Comparison of ENCODE assay signal across 8 cellular contexts in the genomic region with DNA sequence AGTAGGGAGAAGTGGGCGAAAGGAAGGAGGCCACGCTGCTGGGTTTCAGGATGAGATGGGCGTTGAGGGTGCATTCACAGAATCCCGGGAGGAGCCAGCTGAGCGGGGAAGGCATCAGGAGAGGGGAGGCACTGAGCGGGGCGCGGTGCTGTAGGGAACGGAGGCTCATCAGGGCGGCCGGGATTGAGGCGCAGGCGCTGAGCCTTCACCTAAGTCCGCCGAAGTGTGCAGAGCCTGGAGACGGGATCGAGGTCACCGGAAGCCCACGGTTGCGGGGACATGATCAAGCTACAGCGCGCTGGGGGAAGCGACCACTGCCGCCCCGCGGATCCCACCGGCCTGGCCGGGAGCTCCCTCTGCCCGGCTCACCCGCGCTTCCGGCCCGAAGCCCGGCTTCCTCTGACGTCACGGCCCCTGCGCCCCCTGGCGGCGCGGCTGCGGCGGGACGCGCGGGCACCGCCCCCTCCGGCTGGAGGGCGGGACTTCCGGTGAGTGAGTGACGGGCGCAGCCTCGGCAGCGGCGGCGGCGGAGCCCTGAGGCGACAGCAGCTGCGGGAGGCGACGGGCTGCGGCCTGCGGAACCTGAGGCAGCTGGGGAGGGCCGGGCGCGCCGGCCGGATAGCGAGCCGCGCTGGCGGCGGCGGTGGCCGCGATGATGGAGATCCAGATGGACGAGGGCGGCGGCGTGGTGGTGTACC. TPM values are rescaled to one million over a fixed set of nuclear protein-coding genes. Genes with fewer than 3 reads are reported as not detected.
DNase-seq lines count a peak whose midpoint lies in the region; ATAC-seq and TF ChIP-seq lines count a peak whose summit lies in the region.

A gene with protein sequence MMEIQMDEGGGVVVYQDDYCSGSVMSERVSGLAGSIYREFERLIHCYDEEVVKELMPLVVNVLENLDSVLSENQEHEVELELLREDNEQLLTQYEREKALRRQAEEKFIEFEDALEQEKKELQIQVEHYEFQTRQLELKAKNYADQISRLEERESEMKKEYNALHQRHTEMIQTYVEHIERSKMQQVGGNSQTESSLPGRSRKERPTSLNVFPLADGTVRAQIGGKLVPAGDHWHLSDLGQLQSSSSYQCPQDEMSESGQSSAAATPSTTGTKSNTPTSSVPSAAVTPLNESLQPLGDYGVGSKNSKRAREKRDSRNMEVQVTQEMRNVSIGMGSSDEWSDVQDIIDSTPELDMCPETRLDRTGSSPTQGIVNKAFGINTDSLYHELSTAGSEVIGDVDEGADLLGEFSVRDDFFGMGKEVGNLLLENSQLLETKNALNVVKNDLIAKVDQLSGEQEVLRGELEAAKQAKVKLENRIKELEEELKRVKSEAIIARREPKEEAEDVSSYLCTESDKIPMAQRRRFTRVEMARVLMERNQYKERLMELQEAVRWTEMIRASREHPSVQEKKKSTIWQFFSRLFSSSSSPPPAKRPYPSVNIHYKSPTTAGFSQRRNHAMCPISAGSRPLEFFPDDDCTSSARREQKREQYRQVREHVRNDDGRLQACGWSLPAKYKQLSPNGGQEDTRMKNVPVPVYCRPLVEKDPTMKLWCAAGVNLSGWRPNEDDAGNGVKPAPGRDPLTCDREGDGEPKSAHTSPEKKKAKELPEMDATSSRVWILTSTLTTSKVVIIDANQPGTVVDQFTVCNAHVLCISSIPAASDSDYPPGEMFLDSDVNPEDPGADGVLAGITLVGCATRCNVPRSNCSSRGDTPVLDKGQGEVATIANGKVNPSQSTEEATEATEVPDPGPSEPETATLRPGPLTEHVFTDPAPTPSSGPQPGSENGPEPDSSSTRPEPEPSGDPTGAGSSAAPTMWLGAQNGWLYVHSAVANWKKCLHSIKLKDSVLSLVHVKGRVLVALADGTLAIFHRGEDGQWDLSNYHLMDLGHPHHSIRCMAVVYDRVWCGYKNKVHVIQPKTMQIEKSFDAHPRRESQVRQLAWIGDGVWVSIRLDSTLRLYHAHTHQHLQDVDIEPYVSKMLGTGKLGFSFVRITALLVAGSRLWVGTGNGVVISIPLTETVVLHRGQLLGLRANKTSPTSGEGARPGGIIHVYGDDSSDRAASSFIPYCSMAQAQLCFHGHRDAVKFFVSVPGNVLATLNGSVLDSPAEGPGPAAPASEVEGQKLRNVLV (N-terminal part only) (plus strand): TSS at position 508 of the 698 bp plus-strand sequence. CDS start 145 bp downstream, at position 653.

- H3K9me3 Mint-ChIP-seq in WTC11: no peaks in the 10 kb centered on the region

- DNase-seq in AG08395 (ENCODE audit: low spot score) (peak; percentile 98), NCI-H2196 (lab: John Stamatoyannopoulos, UW; ENCODE audit: unreplicated experiment) (peak; percentile 92), WTC11 (ENCODE audit: low spot score) (peak; percentile 92), cardiac fibroblast (ENCODE audit: low read depth in 2 of 2) (peak; percentile 87 to 93), iris pigment epithelial cell (ENCODE audit: low read depth) (peak; percentile 78)
- peak; percentile 86 to 93 for DNase-seq in stimulated activated CD4-positive, alpha-beta T cell treated with anti-CD3 and anti-CD28 coated beads, Interleukin-12 subunit alpha, Interleukin-12 subunit beta, amount 100 ng/mL, for 24 hours (ENCODE audit: low read depth in 2 of 2)

- H3K27me3 Mint-ChIP-seq in WTC11 (ENCODE audit: low read depth): no peaks in the 10 kb centered on the region

- CTCF ChIA-PET in WTC11 (lab: Charles Lee): interaction anchor here (0.6 to 2.8 kb wide), 50 partner anchors 8 to 1179 kb away, joined by 3 to 36 read pairs (median 4); a partner anchor contains a TSS

- peaks cover 20% of the 10 kb centered on the region for H3K36me3 Mint-ChIP-seq in WTC11

- POLR2A ChIA-PET in WTC11 (lab: Charles Lee): interaction anchor here (0.6 to 2.5 kb wide), 7 partner anchors 27 to 282 kb away, joined by 3 to 12 read pairs (median 6); a partner anchor contains a TSS

- peak; percentile 68 for ATAC-seq in GM18873 (IDR thresholded peaks at IDR 0.05; ENCODE audit: low FRiP score, unreplicated experiment)
- ATAC-seq in HG03135 (IDR thresholded peaks at IDR 0.05; ENCODE audit: unreplicated experiment): peak; percentile 81
- ATAC-seq in WTC11: peak; percentile 73

- H3K4me1 Mint-ChIP-seq in WTC11: peaks cover 20% of the 10 kb centered on the region

- TF ChIP-seq CTCF in WTC11 (IDR thresholded peaks at IDR 0.05): peak; percentile 94
- peak; percentile 35 for TF ChIP-seq CTCF in cardiac fibroblast (IDR thresholded peaks at IDR 0.05; ENCODE audit: low read depth, low read length)

- peak within 1 kb of the TSS; percentile 99 for H3K4me3 Mint-ChIP-seq in WTC11

- peak within 1 kb of the TSS; percentile 89 to 99 for H3K4me3 ChIP-seq in cardiac fibroblast (replicated peaks in 1 of 2; ENCODE audit: low read depth in 2 of 2, low read length in 2 of 2)

- peak within 1 kb of the TSS; percentile 98 for H3K27ac Mint-ChIP-seq in WTC11

TF ChIP-seq in WTC11, 78 proteins besides CTCF, POLR2A, EP300 and RAD21 (continues in another document):
- TF ChIP-seq ZNF416 (CRISPR knock-in tag; IDR thresholded peaks at IDR 0.05) (peak; percentile 89), NFE2L1 (CRISPR knock-in tag; IDR thresholded peaks at IDR 0.05) (peak; percentile 57; the same call in 1 of the 2 replicates), ZNF263 (CRISPR knock-in tag; IDR thresholded peaks at IDR 0.05; ENCODE audit: low read depth) (no peak), ZBTB21 (CRISPR knock-in tag; IDR thresholded peaks at IDR 0.05; ENCODE audit: borderline replicate concordance) (peak; percentile 99), IRF2 (CRISPR knock-in tag; IDR thresholded peaks at IDR 0.05; ENCODE audit: borderline replicate concordance, low read depth) (no peak), KAT7 (CRISPR knock-in tag; IDR thresholded peaks at IDR 0.05; ENCODE audit: borderline replicate concordance) (peak; percentile 65; the same call in 1 of the 2 replicates)
- TF ChIP-seq, protein P1, sequence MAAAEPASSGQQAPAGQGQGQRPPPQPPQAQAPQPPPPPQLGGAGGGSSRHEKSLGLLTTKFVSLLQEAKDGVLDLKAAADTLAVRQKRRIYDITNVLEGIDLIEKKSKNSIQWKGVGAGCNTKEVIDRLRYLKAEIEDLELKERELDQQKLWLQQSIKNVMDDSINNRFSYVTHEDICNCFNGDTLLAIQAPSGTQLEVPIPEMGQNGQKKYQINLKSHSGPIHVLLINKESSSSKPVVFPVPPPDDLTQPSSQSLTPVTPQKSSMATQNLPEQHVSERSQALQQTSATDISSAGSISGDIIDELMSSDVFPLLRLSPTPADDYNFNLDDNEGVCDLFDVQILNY (CRISPR knock-in tag; IDR thresholded peaks at IDR 0.05): peak; percentile 65; the same call in 1 of the 2 replicates
- TF ChIP-seq, protein P2, sequence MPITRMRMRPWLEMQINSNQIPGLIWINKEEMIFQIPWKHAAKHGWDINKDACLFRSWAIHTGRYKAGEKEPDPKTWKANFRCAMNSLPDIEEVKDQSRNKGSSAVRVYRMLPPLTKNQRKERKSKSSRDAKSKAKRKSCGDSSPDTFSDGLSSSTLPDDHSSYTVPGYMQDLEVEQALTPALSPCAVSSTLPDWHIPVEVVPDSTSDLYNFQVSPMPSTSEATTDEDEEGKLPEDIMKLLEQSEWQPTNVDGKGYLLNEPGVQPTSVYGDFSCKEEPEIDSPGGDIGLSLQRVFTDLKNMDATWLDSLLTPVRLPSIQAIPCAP (CRISPR knock-in tag; IDR thresholded peaks at IDR 0.05): peak; percentile 38; the same call in 1 of the 2 replicates
- TF ChIP-seq, protein P3, sequence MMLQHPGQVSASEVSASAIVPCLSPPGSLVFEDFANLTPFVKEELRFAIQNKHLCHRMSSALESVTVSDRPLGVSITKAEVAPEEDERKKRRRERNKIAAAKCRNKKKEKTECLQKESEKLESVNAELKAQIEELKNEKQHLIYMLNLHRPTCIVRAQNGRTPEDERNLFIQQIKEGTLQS (CRISPR knock-in tag; conservative IDR thresholded peaks at IDR 0.05): no peak
- TF ChIP-seq, protein P4, sequence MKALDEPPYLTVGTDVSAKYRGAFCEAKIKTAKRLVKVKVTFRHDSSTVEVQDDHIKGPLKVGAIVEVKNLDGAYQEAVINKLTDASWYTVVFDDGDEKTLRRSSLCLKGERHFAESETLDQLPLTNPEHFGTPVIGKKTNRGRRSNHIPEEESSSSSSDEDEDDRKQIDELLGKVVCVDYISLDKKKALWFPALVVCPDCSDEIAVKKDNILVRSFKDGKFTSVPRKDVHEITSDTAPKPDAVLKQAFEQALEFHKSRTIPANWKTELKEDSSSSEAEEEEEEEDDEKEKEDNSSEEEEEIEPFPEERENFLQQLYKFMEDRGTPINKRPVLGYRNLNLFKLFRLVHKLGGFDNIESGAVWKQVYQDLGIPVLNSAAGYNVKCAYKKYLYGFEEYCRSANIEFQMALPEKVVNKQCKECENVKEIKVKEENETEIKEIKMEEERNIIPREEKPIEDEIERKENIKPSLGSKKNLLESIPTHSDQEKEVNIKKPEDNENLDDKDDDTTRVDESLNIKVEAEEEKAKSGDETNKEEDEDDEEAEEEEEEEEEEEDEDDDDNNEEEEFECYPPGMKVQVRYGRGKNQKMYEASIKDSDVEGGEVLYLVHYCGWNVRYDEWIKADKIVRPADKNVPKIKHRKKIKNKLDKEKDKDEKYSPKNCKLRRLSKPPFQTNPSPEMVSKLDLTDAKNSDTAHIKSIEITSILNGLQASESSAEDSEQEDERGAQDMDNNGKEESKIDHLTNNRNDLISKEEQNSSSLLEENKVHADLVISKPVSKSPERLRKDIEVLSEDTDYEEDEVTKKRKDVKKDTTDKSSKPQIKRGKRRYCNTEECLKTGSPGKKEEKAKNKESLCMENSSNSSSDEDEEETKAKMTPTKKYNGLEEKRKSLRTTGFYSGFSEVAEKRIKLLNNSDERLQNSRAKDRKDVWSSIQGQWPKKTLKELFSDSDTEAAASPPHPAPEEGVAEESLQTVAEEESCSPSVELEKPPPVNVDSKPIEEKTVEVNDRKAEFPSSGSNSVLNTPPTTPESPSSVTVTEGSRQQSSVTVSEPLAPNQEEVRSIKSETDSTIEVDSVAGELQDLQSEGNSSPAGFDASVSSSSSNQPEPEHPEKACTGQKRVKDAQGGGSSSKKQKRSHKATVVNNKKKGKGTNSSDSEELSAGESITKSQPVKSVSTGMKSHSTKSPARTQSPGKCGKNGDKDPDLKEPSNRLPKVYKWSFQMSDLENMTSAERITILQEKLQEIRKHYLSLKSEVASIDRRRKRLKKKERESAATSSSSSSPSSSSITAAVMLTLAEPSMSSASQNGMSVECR (CRISPR knock-in tag; IDR thresholded peaks at IDR 0.05; ENCODE audit: borderline replicate concordance): peak; percentile 93

RNA-seq across cellular contexts. Expression of the gene that starts here (rescaled TPM):
- total RNA-seq in WTC11 (2021): 59.7 to 72.3 TPM (median 63.2 TPM) in 3 replicates

Comparison
In these comparisons a context has a peak if more than half of its experiments do, and no peak if none do; other contexts are left out.
1. Peak in every context shown above with its lines: DNase-seq, ATAC-seq and H3K4me3 ChIP-seq.